Comparison of ENCODE assay signal across 25 cellular contexts in the genomic region with DNA sequence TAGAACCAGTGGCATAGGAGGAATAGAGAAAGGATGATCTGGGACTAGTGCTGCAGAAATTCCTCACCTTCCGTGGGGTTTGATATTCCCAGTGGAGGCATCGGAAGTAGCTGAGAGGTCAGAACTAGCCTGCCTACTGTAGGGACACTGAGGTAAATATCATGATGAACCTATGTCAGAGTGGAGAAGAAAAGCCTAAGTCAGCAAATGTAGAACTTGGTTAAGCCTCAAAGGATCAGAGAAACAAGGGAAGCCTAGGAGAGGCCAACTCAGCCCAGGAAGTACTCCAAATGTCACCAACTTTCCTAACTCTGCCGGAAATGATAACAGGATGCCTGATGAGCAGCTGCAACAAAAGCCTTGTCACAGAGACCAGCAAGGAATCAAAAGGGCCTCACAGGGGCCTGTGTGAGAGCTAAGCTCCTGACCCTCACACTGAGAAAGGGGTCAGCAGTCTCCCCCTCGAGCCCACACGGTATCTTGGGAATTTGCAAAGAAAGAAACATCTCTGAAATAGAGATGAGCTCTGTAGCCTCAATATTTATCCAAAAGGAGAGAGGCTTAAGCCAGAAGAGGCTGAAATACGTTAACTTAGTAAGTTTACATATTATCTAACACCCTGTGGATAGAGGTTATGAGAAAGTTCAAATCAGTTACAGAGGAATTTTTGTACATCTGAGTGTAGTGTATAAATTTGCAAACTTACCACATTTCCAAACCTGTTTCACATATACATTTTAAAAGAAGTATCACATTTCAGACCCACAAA.
DNase-seq lines count a peak whose midpoint lies in the region; FAIRE-seq and TF ChIP-seq lines count a peak whose summit lies in the region.
"Had no signal": no experiment of that assay in that cellular context is flagged by ENCODE, and none has a peak within 500 bp of the region (broad histone marks: within the 10 kb centered on the region; RNA-seq: fewer than 3 reads in every experiment).

No MANE protein-coding gene starts in this region.

- no peak overlapping the region for H3K9ac ChIP-seq in trophoblast cell (ENCODE audit: low read length)

- no peak overlapping the region for H4K91ac ChIP-seq in trophoblast cell (ENCODE audit: low read depth, low read length)

- H3K4me1 ChIP-seq in trophoblast cell (ENCODE audit: control insufficient read depth in 1 of 2, insufficient read depth in 2 of 2, low read length in 2 of 2) = no peaks in the 10 kb centered on the region
- H3K4me1 ChIP-seq in hepatocyte (ENCODE audit: insufficient read depth) = no peaks in the 10 kb centered on the region
- no peaks in the 10 kb centered on the region for H3K4me1 ChIP-seq in adrenal gland (replicated peaks in 1 of 2)
- H3K4me1 ChIP-seq: gastroesophageal sphincter had no signal

- H2BK12ac ChIP-seq in trophoblast cell (ENCODE audit: low read length) = no peak overlapping the region

- H3K27ac ChIP-seq in trophoblast cell (ENCODE audit: low read depth, low read length) = no peak overlapping the region
- no peak overlapping the region for H3K27ac ChIP-seq in hepatocyte
- no peak overlapping the region for H3K27ac ChIP-seq in adrenal gland
- H3K27ac ChIP-seq: epithelial cell of prostate, gastroesophageal sphincter had no signal

- intact Hi-C loops in adrenal gland (cut with DNase I) = no loop called here

- no peak overlapping the region for H2AK5ac ChIP-seq in trophoblast cell (ENCODE audit: low read length)

- H2AFZ ChIP-seq in trophoblast cell (ENCODE audit: insufficient read depth, low read length, poor library complexity) (no peak overlapping the region), hepatocyte (no peak overlapping the region)

- no peaks in the 10 kb centered on the region for H3K79me1 ChIP-seq in trophoblast cell (ENCODE audit: low read length)

- peak; percentile 55 for DNase-seq in NCI-H1048 (lab: John Stamatoyannopoulos, UW)
- no peak for DNase-seq in bronchial epithelial cell (ENCODE audit: low read depth)
- DNase-seq in left kidney (ENCODE audit: low read depth, low spot score) = peak; percentile 25
- DNase-seq in trophoblast cell = no peak
- DNase-seq in hepatocyte (ENCODE audit: low spot score) = no peak
- DNase-seq in GM03348 (ENCODE audit: low spot score) = no peak
- no peak for DNase-seq in adrenal gland
- DNase-seq in NCI-H2081 treated with DMSO at 0.1 percent for 48 hours (lab: John Stamatoyannopoulos, UW) = no peak
- DNase-seq: activated CD4-positive, alpha-beta T cell treated with anti-CD3 and anti-CD28 coated beads, Interleukin-2, amount 50 U/mL, for 4 hours; activated CD8-positive, alpha-beta memory T cell treated with anti-CD3 and anti-CD28 coated beads, Interleukin-2, amount 50 U/mL, for 48 hours; activated naive CD8-positive, alpha-beta T cell treated with anti-CD3 and anti-CD28 coated beads, Interleukin-2, amount 10 ng/mL, durations not matched to agents 7 days and 5 days; CD4-positive, alpha-beta T cell; dermis blood vessel endothelial cell; DMS 273 treated with DMSO at 0.1 percent for 48 hours; KG1; naive B cell; NCI-H146; NCI-H524 treated with DMSO at 0.1 percent for 48 hours; RPMI8226; stimulated activated CD4-positive, alpha-beta T cell treated with anti-CD3 and anti-CD28 coated beads, Interleukin-1b, Interleukin-23, amount 100 ng/mL, for 48 hours; substantia nigra had no signal

- no peaks in the 10 kb centered on the region for H3K9me2 ChIP-seq in hepatocyte (replicated peaks; ENCODE audit: insufficient read depth)

- WGBS in trophoblast cell (ENCODE audit: extremely low coverage, insufficient coverage, insufficient read length) = no CpG with 5 or more reads among the region's 6 CpGs
- WGBS in hepatocyte (ENCODE audit: low lambda C conversion rate, missing lambda C conversion rate) = 72% methylated on average over 6 of the region's 6 CpGs
- 57 to 70% (median 66%) methylated on average over 6 of the region's 6 CpGs for WGBS in adrenal gland, 4 donors

- no peak overlapping the region for H3K4ac ChIP-seq in trophoblast cell (ENCODE audit: low read depth, low read length)

- no peak overlapping the region for H3K14ac ChIP-seq in trophoblast cell (ENCODE audit: low read length)

- no peak overlapping the region for H3K4me3 ChIP-seq in bronchial epithelial cell (ENCODE audit: low read depth, low read length)
- no peak overlapping the region for H3K4me3 ChIP-seq in trophoblast cell (ENCODE audit: low read depth, low read length)
- no peak overlapping the region for H3K4me3 ChIP-seq in hepatocyte
- no peak overlapping the region for H3K4me3 ChIP-seq in adrenal gland
- H3K4me3 ChIP-seq: gastroesophageal sphincter, lung had no signal

- H4K8ac ChIP-seq in trophoblast cell (ENCODE audit: low read depth, low read length) = no peak overlapping the region

- no peak overlapping the region for H2BK5ac ChIP-seq in trophoblast cell (ENCODE audit: low read depth, low read length, poor library complexity)

- H2BK120ac ChIP-seq in trophoblast cell (ENCODE audit: insufficient read depth, low read length, poor library complexity) = no peak overlapping the region

- no peaks in the 10 kb centered on the region for H4K20me1 ChIP-seq in hepatocyte (ENCODE audit: insufficient read depth, poor library complexity, severe bottlenecking)

- H3K23ac ChIP-seq in trophoblast cell (ENCODE audit: low read length) = peak overlapping the region; percentile 27

- no peaks in the 10 kb centered on the region for H3K9me3 ChIP-seq in trophoblast cell (ENCODE audit: insufficient read depth, low read depth, low read length)
- H3K9me3 ChIP-seq in hepatocyte (ENCODE audit: low read depth) = no peaks in the 10 kb centered on the region
- H3K9me3 ChIP-seq in adrenal gland (replicated peaks in 1 of 3) = no peaks in the 10 kb centered on the region
- H3K9me3 ChIP-seq: gastroesophageal sphincter had no signal

- no peaks in the 10 kb centered on the region for H3K36me3 ChIP-seq in bronchial epithelial cell (ENCODE audit: control insufficient read depth, insufficient read depth, low read length)
- H3K36me3 ChIP-seq in trophoblast cell (ENCODE audit: control insufficient read depth in 1 of 2, insufficient read depth in 2 of 2, low read length in 2 of 2) = no peaks in the 10 kb centered on the region
- no peaks in the 10 kb centered on the region for H3K36me3 ChIP-seq in hepatocyte (replicated peaks; ENCODE audit: insufficient read depth, low read depth)
- H3K36me3 ChIP-seq in adrenal gland (replicated peaks in 1 of 2) = no peaks in the 10 kb centered on the region
- H3K36me3 ChIP-seq: gastroesophageal sphincter had no signal

- H4K12ac ChIP-seq in trophoblast cell (ENCODE audit: low read depth, low read length) = no peak overlapping the region

- H3K27me3 ChIP-seq in bronchial epithelial cell (ENCODE audit: control insufficient read depth, insufficient read depth, low read length) (no peaks in the 10 kb centered on the region), trophoblast cell (ENCODE audit: insufficient read depth, low read length) (no peaks in the 10 kb centered on the region), hepatocyte (no peaks in the 10 kb centered on the region), adrenal gland (no peaks in the 10 kb centered on the region)
- H3K27me3 ChIP-seq: gastroesophageal sphincter had no signal

- H3K79me2 ChIP-seq in trophoblast cell (ENCODE audit: control insufficient read depth, insufficient read depth, low read length, poor library complexity) (no peaks in the 10 kb centered on the region), hepatocyte (no peaks in the 10 kb centered on the region)

- H3K4me2 ChIP-seq in trophoblast cell (ENCODE audit: low read length) = no peak overlapping the region
- H3K4me2 ChIP-seq in hepatocyte = no peak overlapping the region

- peak; percentile 32 for FAIRE-seq in bronchial epithelial cell (lab: Jason Lieb, UNC)
- FAIRE-seq: keratinocyte had no signal

- no peak for TF ChIP-seq POLR2A in adrenal gland (IDR thresholded peaks at IDR 0.05)

- no peak for TF ChIP-seq CTCF in bronchial epithelial cell (IDR thresholded peaks at IDR 0.05; ENCODE audit: insufficient read depth, low read length, severe bottlenecking)
- no peak for TF ChIP-seq CTCF in hepatocyte (IDR thresholded peaks at IDR 0.05; ENCODE audit: poor library complexity)
- TF ChIP-seq CTCF in adrenal gland (IDR thresholded peaks at IDR 0.05) = no peak

- H3K18ac ChIP-seq in trophoblast cell (ENCODE audit: low read length) = no peak overlapping the region

Comparison
In these comparisons a context has a peak if more than half of its experiments do, and no peak if none do; other contexts are left out.
1. DNase-seq: peak in NCI-H1048 (single experiment) and left kidney (single experiment); none in bronchial epithelial cell (single experiment), trophoblast cell (0 of 2), hepatocyte (single experiment), GM03348 (single experiment), adrenal gland (0 of 7) and NCI-H2081 treated with DMSO at 0.1 percent for 48 hours (single experiment).